Comparison of ENCODE assay signal across 8 cellular contexts in the genomic region with DNA sequence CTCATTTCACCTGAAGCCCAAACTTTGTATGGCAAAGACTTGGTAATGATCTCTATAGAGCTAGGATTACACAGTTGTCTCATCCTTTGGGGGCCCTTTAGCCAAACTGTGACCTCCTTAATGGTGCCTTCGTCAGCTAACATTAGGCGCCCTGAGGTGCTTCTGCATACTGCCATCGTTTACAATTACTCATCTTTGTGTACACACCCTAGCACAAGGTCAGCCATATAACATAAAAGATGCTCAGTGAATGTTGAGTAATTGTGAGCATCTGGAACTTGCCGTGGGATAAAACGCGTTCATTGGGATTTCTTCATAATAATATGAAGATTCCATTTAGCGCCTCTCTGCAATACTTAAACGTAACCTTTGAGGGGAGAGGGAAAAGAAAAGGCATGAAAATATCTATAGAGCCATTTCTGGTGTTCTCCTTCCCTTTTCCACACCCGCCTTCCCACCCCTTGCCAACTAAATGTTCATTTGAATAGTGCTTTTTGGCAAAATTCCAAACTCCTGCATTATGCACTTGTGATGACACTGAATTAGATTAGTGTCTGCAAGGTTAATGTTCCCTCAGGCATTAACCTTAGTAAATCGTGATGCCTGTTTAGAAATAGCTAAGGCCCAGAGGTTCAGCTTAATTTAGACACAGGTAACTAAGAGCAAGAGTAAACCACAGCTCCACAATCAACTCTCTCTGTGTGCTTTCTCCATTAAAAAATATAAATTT. TPM values are rescaled to one million over a fixed set of nuclear protein-coding genes. Genes with fewer than 3 reads are reported as not detected.
DNase-seq lines count a peak whose midpoint lies in the region; ATAC-seq and TF ChIP-seq lines count a peak whose summit lies in the region.

No MANE protein-coding gene starts in this region.

- CTCF ChIA-PET in MCF 10A (lab: Yijun Ruan, JAX), result interaction anchor here (0.6 to 1.9 kb wide), 7 partner anchors 13 to 1284 kb away, joined by 3 to 7 read pairs (median 3); no protein-coding TSS in a partner anchor

- intact Hi-C loops in MCF 10A (cut with micrococcal nuclease), result loop anchor here (2.0 to 10.0 kb wide), 5 partner anchors 56 to 381 kb away; partner anchors contain the start of gene HEG1

- H3K4me1 Mint-ChIP-seq in MCF 10A (ENCODE audit: insufficient read depth, unreplicated experiment) (peaks cover 22% of the 10 kb centered on the region), mesothelial cell of epicardium (peaks cover 28% of the 10 kb centered on the region)

- H3K4me3 Mint-ChIP-seq in MCF 10A (ENCODE audit: unreplicated experiment) (peak overlapping the region; percentile 88), mesothelial cell of epicardium (peak overlapping the region; percentile 94)

- TF ChIP-seq CTCF in MCF 10A (IDR thresholded peaks at IDR 0.05; ENCODE audit: unreplicated experiment), result no peak
- no peak for TF ChIP-seq CTCF in mesothelial cell of epicardium (IDR thresholded peaks at IDR 0.05; ENCODE audit: unreplicated experiment)

- ATAC-seq in HG03442 (IDR thresholded peaks at IDR 0.05; ENCODE audit: unreplicated experiment), result no peak

- H3K27me3 Mint-ChIP-seq in MCF 10A (ENCODE audit: insufficient read depth, unreplicated experiment), result no peaks in the 10 kb centered on the region
- H3K27me3 Mint-ChIP-seq in mesothelial cell of epicardium (ENCODE audit: low read depth), result no peaks in the 10 kb centered on the region

- H3K27ac Mint-ChIP-seq in MCF 10A (ENCODE audit: low read depth, unreplicated experiment) (peak overlapping the region; percentile 84), mesothelial cell of epicardium (peak overlapping the region; percentile 96)

- H3K36me3 Mint-ChIP-seq in MCF 10A (ENCODE audit: insufficient read depth, unreplicated experiment) (peaks cover 13% of the 10 kb centered on the region), mesothelial cell of epicardium (peaks cover 8% of the 10 kb centered on the region)

- peak; percentile 47 for DNase-seq in NCI-H1436 (lab: John Stamatoyannopoulos, UW)
- no peak for DNase-seq in NCI-H1436 treated with DMSO at 0.1 percent for 48 hours (lab: John Stamatoyannopoulos, UW)
- DNase-seq in NCI-H2081 treated with DMSO at 0.1 percent for 48 hours (lab: John Stamatoyannopoulos, UW), result peak; percentile 20
- peak; percentile 59 for DNase-seq in MCF 10A (ENCODE audit: unreplicated experiment)
- DNase-seq in mesothelial cell of epicardium (ENCODE audit: low spot score in 2 of 2, unreplicated experiment in 2 of 2), result no peak
- no peak for DNase-seq in pons (ENCODE audit: low spot score)
- DNase-seq in SKM-1 (lab: John Stamatoyannopoulos, UW; ENCODE audit: unreplicated experiment), result no peak

- POLR2A ChIA-PET in MCF 10A (lab: Yijun Ruan, JAX), result interaction anchor here (0.6 to 2.7 kb wide), 24 partner anchors 9 to 1890 kb away, joined by 3 to 20 read pairs (median 4); partner anchors contain the start of genes OSBPL11 and SNX4

- H3K9me3 Mint-ChIP-seq in MCF 10A (ENCODE audit: unreplicated experiment), result no peaks in the 10 kb centered on the region
- H3K9me3 Mint-ChIP-seq in mesothelial cell of epicardium, result no peaks in the 10 kb centered on the region

- BruUV-seq in MCF 10A (replicated peaks; lab: Mats Ljungman, UMichigan), result no TSS peak

RNA-seq across cellular contexts. Expression of gene ZNF148, which starts 1.0 kb away (rescaled TPM):
- 35.2 and 37.2 TPM in 2 replicates for total RNA-seq in MCF 10A (2022)
- 52.1 to 54.3 TPM (median 53.6 TPM) in 3 replicates for total RNA-seq in mesothelial cell of epicardium

Comparison
In these comparisons a context has a peak if more than half of its experiments do, and no peak if none do; other contexts are left out.
1. DNase-seq: peak in NCI-H1436 (single experiment), NCI-H2081 treated with DMSO at 0.1 percent for 48 hours (single experiment) and MCF 10A (single experiment); none in NCI-H1436 treated with DMSO at 0.1 percent for 48 hours (single experiment), mesothelial cell of epicardium (0 of 2), pons (single experiment) and SKM-1 (single experiment).